7 cellular contexts compared by ENCODE assay signal in genomic region chr6:36594816-36595167, GRCh38. TPM values are rescaled to one million over a fixed set of nuclear protein-coding genes. Genes with fewer than 3 reads are reported as not detected.
A peak's percentile ranks its signal among the peaks of the same experiment; 100 is the strongest.
DNase-seq lines count a peak whose midpoint lies in the region; ATAC-seq, FAIRE-seq and TF ChIP-seq lines count a peak whose summit lies in the region.

No MANE protein-coding gene starts in this region.

- POLR2A ChIA-PET in T-cell (lab: Charles Lee): interaction anchor here (0.5 to 2.4 kb wide), 14 partner anchors 11 to 1335 kb away, joined by 3 to 10 read pairs (median 3); partner anchors contain the start of gene ZNF76 (in 1 of the 2)

- H3K27ac ChIP-seq in pancreas: peak overlapping the region; percentile 93 to 99 (median 96)

- TF ChIP-seq CTCF in HFF-Myc (IDR thresholded peaks at IDR 0.05; ENCODE audit: low read depth, low read length, missing control alignments) (no peak), fibroblast of mammary gland (conservative IDR thresholded peaks at IDR 0.05; ENCODE audit: control insufficient read depth, insufficient read depth, low read depth, low read length) (no peak), pancreas (IDR thresholded peaks at IDR 0.05) (no peak)

- FAIRE-seq in pancreas (lab: Jason Lieb, UNC): no peak

- CTCF ChIA-PET in T-cell (lab: Charles Lee): interaction anchor here in 1 of 2 donors (1.0 kb wide), 2 partner anchors 20 to 172 kb away, joined by 4 to 6 read pairs; no protein-coding TSS in a partner anchor

- intact Hi-C loops in pancreas (cut with DNase I): no loop called here

- H3K9me3 ChIP-seq in pancreas: no peaks in the 10 kb centered on the region

- H3K4me3 Mint-ChIP-seq in T-cell: peak overlapping the region; percentile 90 to 96 (median 96)

- peak overlapping the region; percentile 75 for H3K4me3 ChIP-seq in HFF-Myc (replicated peaks; ENCODE audit: low read depth, low read length)
- peak overlapping the region; percentile 100 for H3K4me3 ChIP-seq in fibroblast of mammary gland (ENCODE audit: control insufficient read depth, low read depth, low read length)
- H3K4me3 ChIP-seq in pancreas: peak overlapping the region; percentile 38 to 81 (median 58)

- H3K4me1 ChIP-seq in pancreas: peaks cover 11 to 27% (median 27%) of the 10 kb centered on the region in 3 donors

- DNase-seq in HFF-Myc (ENCODE audit: extremely low read depth, low read depth) (no peak), T-cell (no peak), fibroblast of mammary gland (ENCODE audit: low read depth) (no peak), pancreas (no peak), amniotic stem cell (lab: John Stamatoyannopoulos, UW) (no peak)

- H3K9me3 Mint-ChIP-seq in T-cell: no peaks in the 10 kb centered on the region

- no peaks in the 10 kb centered on the region for H3K27me3 Mint-ChIP-seq in T-cell

- H3K4me1 Mint-ChIP-seq in T-cell: peaks cover 41 to 57% (median 53%) of the 10 kb centered on the region in 3 donors

- peaks cover 5 to 32% (median 21%) of the 10 kb centered on the region in 3 donors for H3K36me3 ChIP-seq in pancreas

- peaks cover 43% of the 10 kb centered on the region for H3K36me3 Mint-ChIP-seq in T-cell

- H3K27me3 ChIP-seq in pancreas: no peaks in the 10 kb centered on the region

- peak overlapping the region; percentile 98 for H3K27ac Mint-ChIP-seq in T-cell

- WGBS in pancreas, 2 donors: 0% methylated on average over 7 of the region's 7 CpGs

- no peak for ATAC-seq in T-cell (replicated peaks in 1 of 4)
- ATAC-seq in pancreas: peak in 2 of 4 donors; percentile 6 to 7
- no peak for ATAC-seq in HG02884 (IDR thresholded peaks at IDR 0.05; ENCODE audit: unreplicated experiment)
- ATAC-seq in HG03025 (IDR thresholded peaks at IDR 0.05; ENCODE audit: low FRiP score, unreplicated experiment): no peak

RNA-seq across cellular contexts. Expression of gene SRSF3, which starts 0.6 kb away (rescaled TPM):
- total RNA-seq in T-cell (100 to 1,000 TPM; 322 to 546 (median 332) TPM), pancreas (100 to 1,000 TPM in 4 of 6 donors, 10 to 100 TPM in 2; 60.5 to 122 (median 105) TPM)
- 100 to 1,000 TPM in 1 of 2 donors, 10 to 100 TPM in 1; 72.8 to 114 TPM for polyA plus RNA-seq in pancreas

RNA-seq across cellular contexts. Expression of gene STK38, which starts 47.5 kb away (rescaled TPM):
- total RNA-seq in T-cell (100 to 1,000 TPM in 4 of 5 donors, 10 to 100 TPM in 1; 90.3 to 164 (median 152) TPM), pancreas (10 to 100 TPM in 2 of 6 donors, 1 to 10 TPM in 4; 4.7 to 18.4 (median 6.9) TPM)
- polyA plus RNA-seq in pancreas: 10 to 100 TPM; 10.1 to 16.7 TPM

Comparison
In these comparisons a context has a peak if more than half of its experiments do, and no peak if none do; other contexts are left out.
1. RNA of gene STK38, which starts 47.5 kb away (total RNA-seq): 90.3 to 164 TPM in T-cell; 4.7 to 18.4 TPM in pancreas; every median in the first group is over 4 times any median in the second.
2. Peak in every context shown above with its lines, with median percentiles within 50 percentile points of each other: H3K4me3 ChIP-seq.